Comparison of ENCODE assay signal across 7 cellular contexts in genomic region chr16:88784856-88785105, GRCh38. TPM values are rescaled to one million over a fixed set of nuclear protein-coding genes. Genes with fewer than 3 reads are reported as not detected.
DNase-seq lines count a peak whose midpoint lies in the region; ATAC-seq, FAIRE-seq and TF ChIP-seq lines count a peak whose summit lies in the region.

No MANE protein-coding gene starts in this region.

- DNase-seq in GM12878 (ENCODE audit: low read depth, low spot score): no peak
- DNase-seq in left lung: no peak
- no peak for DNase-seq in thyroid gland
- DNase-seq in stimulated activated CD4-positive, alpha-beta T cell treated with anti-CD3 and anti-CD28 coated beads, Interleukin-12 subunit alpha, Interleukin-12 subunit beta, amount 100 ng/mL, for 4 hours: no peak
- DNase-seq in stimulated activated CD4-positive, alpha-beta T cell treated with anti-CD3 and anti-CD28 coated beads, Interleukin-4, amount 100 ng/mL, for 1 hour: no peak

- intact Hi-C loops in GM12878 (cut with micrococcal nuclease; ENCODE audit: unreplicated experiment): loop anchor here (2.0 kb wide), 2 partner anchors 40 to 48 kb away; no protein-coding TSS in a partner anchor
- intact Hi-C loops in left lung (cut with DNase I): loop anchor here (5.0 kb wide), 2 partner anchors 37 to 47 kb away; no protein-coding TSS in a partner anchor
- intact Hi-C loops in thyroid gland (cut with DNase I): loop anchor here (2.0 kb wide), 1 partner anchor 42 kb away; no protein-coding TSS in a partner anchor

- FAIRE-seq in GM12878 (lab: Jason Lieb, UNC): no peak

- CTCF ChIA-PET in GM12878 (lab: Yijun Ruan, JAX): interaction anchor here (1.1 to 2.5 kb wide), 4 partner anchors 12 to 48 kb away, joined by 3 to 24 read pairs (median 10); partner anchors contain the start of gene APRT

- H2AFZ ChIP-seq in GM12878 (ENCODE audit: control insufficient read depth, low read depth, low read length): 0 out of 2 replicates have a peak overlapping the region, but pooled peaks have one; percentile 83

- H3K9me3 ChIP-seq in GM12878 (replicated peaks; ENCODE audit: control insufficient read depth, insufficient read depth, low read length): no peaks in the 10 kb centered on the region
- H3K9me3 ChIP-seq in left lung: no peaks in the 10 kb centered on the region
- no peaks in the 10 kb centered on the region for H3K9me3 ChIP-seq in thyroid gland

- H3K9ac ChIP-seq in GM12878 (ENCODE audit: control insufficient read depth, insufficient read depth, low read length): peak overlapping the region; percentile 90

- 0% methylated on average over 2 of the region's 32 CpGs for WGBS in GM12878 (ENCODE audit: insufficient coverage, insufficient replicate concordance, low lambda C conversion rate, missing lambda C conversion rate)
- 0% methylated on average over 14 of the region's 32 CpGs; no CpG with 5 or more reads in 1 of the 2 donors for WGBS in thyroid gland, 2 donors

- H3K36me3 ChIP-seq in GM12878 (ENCODE audit: control insufficient read depth in 2 of 2, insufficient read depth in 2 of 2, low read length in 1 of 2) (no peaks in the 10 kb centered on the region), left lung (no peaks in the 10 kb centered on the region), thyroid gland (no peaks in the 10 kb centered on the region)

- RAD21 ChIA-PET in GM12878 (lab: Charles Lee; ENCODE audit: unreplicated experiment): interaction anchor here (0.5 to 6.7 kb wide), 9 partner anchors 12 to 433 kb away, joined by 3 to 50 read pairs (median 4); partner anchors contain the start of gene ZNF778

- peak; percentile 25 for ATAC-seq in HG03280 (IDR thresholded peaks at IDR 0.05; ENCODE audit: unreplicated experiment)
- ATAC-seq in GM12878: peak; percentile 12
- peak; percentile 37 for ATAC-seq in left lung
- ATAC-seq in HG02973 (IDR thresholded peaks at IDR 0.05; ENCODE audit: unreplicated experiment): no peak

- H4K20me1 ChIP-seq in GM12878 (ENCODE audit: control insufficient read depth, insufficient read depth): no peaks in the 10 kb centered on the region; the same call in 1 of the 2 replicates

- POLR2A ChIA-PET in GM12878 (lab: Charles Lee): interaction anchor here (0.9 to 1.5 kb wide), 5 partner anchors 9 to 48 kb away, joined by 3 to 4 read pairs (median 3); no protein-coding TSS in a partner anchor

- TF ChIP-seq RAD21 in GM12878 (IDR thresholded peaks at IDR 0.05; ENCODE audit: insufficient read depth, low read depth, low read length): no peak

- H3K4me3 ChIP-seq in GM12878: peak overlapping the region; percentile 80
- peak overlapping the region; percentile 47 to 70 for H3K4me3 ChIP-seq in left lung
- peak overlapping the region; percentile 53 to 88 (median 68) for H3K4me3 ChIP-seq in thyroid gland (replicated peaks in 1 of 3)

- H3K27me3 ChIP-seq in GM12878 (replicated peaks in 1 of 2; ENCODE audit: control insufficient read depth in 2 of 2, insufficient read depth in 2 of 2, low read length in 1 of 2) (no peaks in the 10 kb centered on the region), left lung (no peaks in the 10 kb centered on the region), thyroid gland (no peaks in the 10 kb centered on the region)

- no peak for TF ChIP-seq EP300 in GM12878 (IDR thresholded peaks at IDR 0.05; ENCODE audit: borderline replicate concordance in 1 of 2, control insufficient read depth in 1 of 2, low read depth in 2 of 2, low read length in 2 of 2)

- no peak for TF ChIP-seq POLR2A in GM12878 (IDR thresholded peaks at IDR 0.05; ENCODE audit: low read depth, low read length)
- no peak for TF ChIP-seq POLR2A in thyroid gland (IDR thresholded peaks at IDR 0.05)

- H3K4me1 ChIP-seq in GM12878 (ENCODE audit: control insufficient read depth, insufficient read depth, low read length) (peaks cover 31% of the 10 kb centered on the region), left lung (peaks cover 39 to 57% of the 10 kb centered on the region in 2 donors), thyroid gland (peaks cover 17 to 43% of the 10 kb centered on the region in 2 donors)

- no TSS peak for BruUV-seq in GM12878 (replicated peaks; lab: Mats Ljungman, UMichigan)

- H3K4me2 ChIP-seq in GM12878 (ENCODE audit: control insufficient read depth, insufficient read depth): no peak overlapping the region; the same call in 1 of the 2 replicates

- in situ Hi-C loops in GM12878 (cut with MboI): loop anchor here (10.0 kb wide), 1 partner anchor 330 kb away; the partner anchor contains the start of gene ZFPM1

- H3K27ac ChIP-seq in GM12878 (ENCODE audit: control insufficient read depth, insufficient read depth) (peak overlapping the region; percentile 75), left lung (peak overlapping the region; percentile 89 to 90), thyroid gland (peak overlapping the region; percentile 59 to 82 (median 78))

- SMC1A ChIA-PET in GM12878 (lab: Charles Lee; ENCODE audit: uncharacterized antibody, unreplicated experiment): interaction anchor here (0.9 to 1.5 kb wide), 3 partner anchors 47 to 382 kb away, joined by 3 to 7 read pairs (median 4); no protein-coding TSS in a partner anchor

- TF ChIP-seq CTCF in GM12878 (IDR thresholded peaks at IDR 0.05 in 2 of 3, conservative IDR thresholded peaks at IDR 0.05 in 1 of 3; ENCODE audit: control insufficient read depth in 2 of 3, extremely low read depth in 1 of 3, insufficient read depth in 1 of 3, low read depth in 3 of 3, low read length in 3 of 3): no peak
- TF ChIP-seq CTCF in left lung (IDR thresholded peaks at IDR 0.05): no peak
- TF ChIP-seq CTCF in thyroid gland (IDR thresholded peaks at IDR 0.05): no peak

- H3K79me2 ChIP-seq in GM12878 (ENCODE audit: control insufficient read depth, insufficient read depth, low read length): peaks cover 56% of the 10 kb centered on the region

TF ChIP-seq in GM12878, 131 proteins besides CTCF, POLR2A, EP300 and RAD21 (continues in another document):
- no peak for TF ChIP-seq ZNF207 (IDR thresholded peaks at IDR 0.05; ENCODE audit: borderline replicate concordance)

RNA-seq across cellular contexts. Expression of gene PIEZO1, which starts 0.2 kb away (rescaled TPM):
- 218 and 234 TPM in 2 replicates for total RNA-seq in GM12878 (2013; cell fraction: nucleolus; rRNA removed)
- total RNA-seq in GM12878 (2014; rRNA removed) (96.3 and 106 TPM in 2 replicates), GM12878 (2014; rRNA removed; fragmentation: Illumina TruSeq; extraction: Trizol) (21.8 and 30.6 TPM in 2 replicates), GM12878 (2021) (146 and 169 TPM in 2 replicates), left lung (100 to 1,000 TPM; 154 to 193 TPM), thyroid gland (100 to 1,000 TPM in 3 of 4 donors, 10 to 100 TPM in 1; 81.2 to 145 (median 113) TPM)
- 55.6 TPM for polyA plus RNA-seq in GM12878 (2011; ENCODE audit: low read depth)
- polyA plus RNA-seq in GM12878 (2011; rRNA removed) (15.2 and 28.0 TPM in 2 replicates), GM12878 (2014; fragmentation: Illumina TruSeq; extraction: Trizol) (17.0 and 39.9 TPM in 2 replicates), GM12878 (2014; fragmentation: Nextera tagmentation; extraction: Ambion mirVana) (1 to 10 TPM; 1.3 to 7.2 TPM), GM12878 (2014; rRNA removed) (116 and 167 TPM in 2 replicates), GM12878 (2016; fragmentation: Nextera tagmentation; extraction: Ambion mirVana) (10 to 100 TPM; 31.1 to 35.6 TPM)
- 47.6 and 77.5 TPM in 2 replicates for polyA plus RNA-seq in GM12878 (2011; cell fraction: cytosol; rRNA removed)
- 493 and 679 TPM in 2 replicates for polyA plus RNA-seq in GM12878 (2011; cell fraction: nucleus; rRNA removed)
- polyA plus RNA-seq in GM12878 (2012): 77.9 and 106 TPM in 2 replicates
- polyA minus RNA-seq in GM12878 (2011; rRNA and poly(A)+ RNA removed): 39.4 and 60.9 TPM in 2 replicates
- polyA minus RNA-seq in GM12878 (2011; cell fraction: cytosol; rRNA and poly(A)+ RNA removed): 27.0 and 30.1 TPM in 2 replicates
- 81.4 and 144 TPM in 2 replicates for polyA minus RNA-seq in GM12878 (2011; cell fraction: nucleus; rRNA and poly(A)+ RNA removed)

RNA-seq across cellular contexts. Expression of gene CDT1, which starts 18.8 kb away (rescaled TPM):
- total RNA-seq in GM12878 (2013; cell fraction: nucleolus; rRNA removed): 10.9 and 14.9 TPM in 2 replicates
- total RNA-seq in GM12878 (2014; rRNA removed) (40.4 and 59.3 TPM in 2 replicates), GM12878 (2014; rRNA removed; fragmentation: Illumina TruSeq; extraction: Trizol) (6.5 and 8.5 TPM in 2 replicates), GM12878 (2021) (87.6 and 90.0 TPM in 2 replicates), left lung (10 to 100 TPM in 1 of 2 donors, 1 to 10 TPM in 1; 9.3 to 14.5 TPM), thyroid gland (1 to 10 TPM in 2 of 4 donors, under 1 TPM in 2; 0.33 to 1.8 (median 0.99) TPM)
- 8.4 TPM for polyA plus RNA-seq in GM12878 (2011; ENCODE audit: low read depth)
- polyA plus RNA-seq in GM12878 (2011; rRNA removed) (3.3 and 9.0 TPM in 2 replicates), GM12878 (2014; fragmentation: Illumina TruSeq; extraction: Trizol) (1.3 and 4.3 TPM in 2 replicates), GM12878 (2014; fragmentation: Nextera tagmentation; extraction: Ambion mirVana) (1 to 10 TPM in 1 of 2 experiments, under 1 TPM in 1; 0.50 to 1.9 TPM), GM12878 (2014; rRNA removed) (37.7 and 58.6 TPM in 2 replicates), GM12878 (2016; fragmentation: Nextera tagmentation; extraction: Ambion mirVana) (10 to 100 TPM in 1 of 2 experiments, 1 to 10 TPM in 1; 5.7 to 41.3 TPM)
- 24.4 and 33.2 TPM in 2 replicates for polyA plus RNA-seq in GM12878 (2011; cell fraction: cytosol; rRNA removed)
- polyA plus RNA-seq in GM12878 (2011; cell fraction: nucleus; rRNA removed): 26.7 and 44.2 TPM in 2 replicates
- 39.9 and 49.2 TPM in 2 replicates for polyA plus RNA-seq in GM12878 (2012)
- 8.9 and 34.4 TPM in 2 replicates for polyA minus RNA-seq in GM12878 (2011; rRNA and poly(A)+ RNA removed)
- polyA minus RNA-seq in GM12878 (2011; cell fraction: cytosol; rRNA and poly(A)+ RNA removed): 37.6 and 54.5 TPM in 2 replicates
- polyA minus RNA-seq in GM12878 (2011; cell fraction: nucleus; rRNA and poly(A)+ RNA removed): 8.5 and 22.1 TPM in 2 replicates

RNA-seq across cellular contexts. Expression of gene APRT, which starts 26.9 kb away (rescaled TPM):
- total RNA-seq in GM12878 (2013; cell fraction: nucleolus; rRNA removed): 39.3 and 42.6 TPM in 2 replicates
- total RNA-seq in GM12878 (2014; rRNA removed) (308 and 348 TPM in 2 replicates), GM12878 (2014; rRNA removed; fragmentation: Illumina TruSeq; extraction: Trizol) (106 and 113 TPM in 2 replicates), GM12878 (2021) (219 and 234 TPM in 2 replicates), left lung (100 to 1,000 TPM; 108 to 161 TPM), thyroid gland (100 to 1,000 TPM in 3 of 4 donors, 10 to 100 TPM in 1; 88.9 to 182 (median 118) TPM)
- 71.1 TPM for polyA plus RNA-seq in GM12878 (2011; ENCODE audit: low read depth)
- polyA plus RNA-seq in GM12878 (2011; rRNA removed) (39.6 and 95.7 TPM in 2 replicates), GM12878 (2014; fragmentation: Illumina TruSeq; extraction: Trizol) (8.6 and 46.2 TPM in 2 replicates), GM12878 (2014; fragmentation: Nextera tagmentation; extraction: Ambion mirVana) (100 to 1,000 TPM in 1 of 2 experiments, 10 to 100 TPM in 1; 30.6 to 100 TPM), GM12878 (2014; rRNA removed) (278 and 338 TPM in 2 replicates), GM12878 (2016; fragmentation: Nextera tagmentation; extraction: Ambion mirVana) (100 to 1,000 TPM; 446 to 495 TPM)
- 75.8 and 141 TPM in 2 replicates for polyA plus RNA-seq in GM12878 (2011; cell fraction: cytosol; rRNA removed)
- 107 and 109 TPM in 2 replicates for polyA plus RNA-seq in GM12878 (2011; cell fraction: nucleus; rRNA removed)
- 148 and 153 TPM in 2 replicates for polyA plus RNA-seq in GM12878 (2012)
- polyA minus RNA-seq in GM12878 (2011; rRNA and poly(A)+ RNA removed): 11.7 and 28.6 TPM in 2 replicates
- polyA minus RNA-seq in GM12878 (2011; cell fraction: cytosol; rRNA and poly(A)+ RNA removed): 42.0 and 50.9 TPM in 2 replicates
- polyA minus RNA-seq in GM12878 (2011; cell fraction: nucleus; rRNA and poly(A)+ RNA removed): 22.0 and 30.6 TPM in 2 replicates
